ENCODE assay signal across 8 cellular contexts in the genomic region with DNA sequence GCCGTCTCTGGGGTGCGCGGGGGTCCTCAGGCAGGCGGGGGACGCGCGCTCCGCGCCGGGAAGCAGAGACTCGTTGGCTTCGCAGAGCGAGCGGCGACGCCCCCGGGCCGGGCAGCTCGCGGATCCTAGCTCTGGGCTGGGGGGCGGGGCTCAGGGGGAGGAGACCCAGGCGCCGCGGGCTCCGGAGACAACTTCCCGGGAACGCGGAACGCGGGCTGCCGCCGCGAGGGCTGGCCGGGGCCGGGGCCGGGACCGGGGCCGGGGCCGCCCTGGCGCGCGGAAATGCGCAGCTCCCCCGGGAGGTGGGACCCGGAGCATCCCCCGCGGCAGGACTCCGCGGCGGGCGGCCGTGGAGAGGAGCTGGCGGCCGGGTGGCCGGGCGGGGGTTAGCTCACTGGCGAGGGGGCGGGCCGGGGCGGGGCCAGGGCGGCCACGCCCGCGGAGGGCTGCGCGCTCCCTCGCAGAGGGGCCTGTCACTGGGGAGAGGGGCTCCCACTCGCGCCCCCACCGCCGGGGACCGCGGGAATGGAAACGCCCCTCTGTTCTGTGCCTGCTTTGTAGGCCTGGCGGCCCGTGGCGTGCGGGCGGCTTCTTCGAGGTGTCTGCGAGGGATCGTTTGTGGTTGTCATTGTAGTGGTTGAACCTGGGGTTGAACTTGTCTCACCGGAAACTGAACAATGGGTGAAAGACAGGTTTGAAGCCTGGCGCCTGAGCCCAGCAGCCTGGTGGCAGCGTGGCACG. TPM values are rescaled to one million over a fixed set of nuclear protein-coding genes. Genes with fewer than 3 reads are reported as not detected.
DNase-seq lines count a peak whose midpoint lies in the region; ATAC-seq, FAIRE-seq and TF ChIP-seq lines count a peak whose summit lies in the region.

A gene (minus strand): TSS at position 98 of the 741 bp plus-strand sequence.

- H3K4me3 ChIP-seq in astrocyte (ENCODE audit: insufficient read depth, low read depth, low read length) (peak within 1 kb of the TSS; percentile 55), iPS-18c (ENCODE audit: insufficient read depth, low read depth, low read length) (peak within 1 kb of the TSS; percentile 77), skin epidermis (peak within 1 kb of the TSS; percentile 43 to 79 (median 68)), PC-3 (ENCODE audit: low read length) (no peak within 1 kb of the TSS)

- no peaks in the 10 kb centered on the region for H3K36me3 ChIP-seq in astrocyte (ENCODE audit: insufficient read depth, low read length)
- H3K36me3 ChIP-seq in PC-3 (ENCODE audit: low read depth, low read length), result no peaks in the 10 kb centered on the region

- no TSS peak for BruUV-seq in PC-3 (replicated peaks; lab: Mats Ljungman, UMichigan)

- H4K20me1 ChIP-seq in astrocyte (ENCODE audit: insufficient read depth, low read length) (no peaks in the 10 kb centered on the region), PC-3 (ENCODE audit: low read length) (no peaks in the 10 kb centered on the region)

- H3K4me1 ChIP-seq in astrocyte (ENCODE audit: insufficient read depth, low read length), result no peaks in the 10 kb centered on the region
- no peaks in the 10 kb centered on the region for H3K4me1 ChIP-seq in PC-3 (ENCODE audit: insufficient read depth, low read length)

- TF ChIP-seq CTCF in astrocyte (IDR thresholded peaks at IDR 0.05; ENCODE audit: insufficient read depth, low read depth, low read length), result no peak
- TF ChIP-seq CTCF in PC-3 (conservative IDR thresholded peaks at IDR 0.05; ENCODE audit: low read depth, low read length), result no peak

- peaks cover 42% of the 10 kb centered on the region for H3K27me3 Mint-ChIP-seq in astrocyte (ENCODE audit: low read depth, unreplicated experiment)

- H3K9me2 ChIP-seq in PC-3 (replicated peaks; ENCODE audit: low read length), result no peaks in the 10 kb centered on the region

- intact Hi-C loops in PC-3 (cut with micrococcal nuclease), result no loop called here

- H3K79me2 ChIP-seq in astrocyte (ENCODE audit: insufficient read depth, low read length), result no peaks in the 10 kb centered on the region
- no peaks in the 10 kb centered on the region for H3K79me2 ChIP-seq in PC-3 (ENCODE audit: low read length)

- POLR2A ChIA-PET in PC-3 (lab: Charles Lee; ENCODE audit: unreplicated experiment), result no interaction called here

- no peak for ATAC-seq in PC-3

- peak within 1 kb of the TSS; percentile 80 for H2AFZ ChIP-seq in astrocyte (ENCODE audit: low read depth, low read length)
- H2AFZ ChIP-seq in PC-3 (ENCODE audit: low read length), result no peak within 1 kb of the TSS

- CTCF ChIA-PET in PC-3 (lab: Charles Lee), result no interaction called here

- H3K27ac ChIP-seq in astrocyte (ENCODE audit: low read depth, low read length) (no peak within 1 kb of the TSS), skin epidermis (peak within 1 kb of the TSS; percentile 39 to 89 (median 83)), PC-3 (ENCODE audit: low read length) (no peak within 1 kb of the TSS)

- H3K9ac ChIP-seq in astrocyte (ENCODE audit: low read length) (no peak within 1 kb of the TSS), PC-3 (ENCODE audit: low read length) (no peak within 1 kb of the TSS)

- no peak within 1 kb of the TSS for H3K27ac Mint-ChIP-seq in astrocyte (ENCODE audit: unreplicated experiment)

- peak within 1 kb of the TSS; percentile 82 for H3K4me3 Mint-ChIP-seq in astrocyte (ENCODE audit: unreplicated experiment)

- H3K4me2 ChIP-seq in astrocyte (ENCODE audit: low read length) (peak within 1 kb of the TSS; percentile 83), PC-3 (ENCODE audit: low read length) (no peak within 1 kb of the TSS)

- H3K27me3 ChIP-seq in astrocyte (ENCODE audit: insufficient read depth, low read length) (peaks cover 28% of the 10 kb centered on the region), PC-3 (ENCODE audit: low read length) (no peaks in the 10 kb centered on the region; the same call in 1 of the 2 replicates)

- H3K9me3 ChIP-seq in astrocyte (ENCODE audit: insufficient read depth, low read depth, low read length) (no peaks in the 10 kb centered on the region), iPS-18c (ENCODE audit: control insufficient read depth, insufficient read depth, low read length) (peaks cover 5% of the 10 kb centered on the region), PC-3 (ENCODE audit: low read length) (no peaks in the 10 kb centered on the region)

- H3K9me3 Mint-ChIP-seq in astrocyte (ENCODE audit: unreplicated experiment), result peaks cover 10% of the 10 kb centered on the region

- peak; percentile 17 for DNase-seq in stimulated activated CD4-positive, alpha-beta T cell treated with anti-CD3 and anti-CD28 coated beads, Interleukin-12 subunit alpha, Interleukin-12 subunit beta, amount 100 ng/mL, for 4 hours
- no peak for DNase-seq in stimulated activated CD4-positive, alpha-beta T cell treated with anti-CD3 and anti-CD28 coated beads, Interleukin-4, amount 100 ng/mL, for 24 hours
- DNase-seq in NCI-H69 (lab: John Stamatoyannopoulos, UW), result peak; percentile 0
- no peak for DNase-seq in astrocyte (ENCODE audit: low read depth)
- no peak for DNase-seq in PC-3
- DNase-seq in NCI-H1048 (lab: John Stamatoyannopoulos, UW), result no peak

- FAIRE-seq in astrocyte (lab: Jason Lieb, UNC), result no peak

- H3K4me1 Mint-ChIP-seq in astrocyte (ENCODE audit: low read depth, unreplicated experiment), result no peaks in the 10 kb centered on the region

- peaks cover 10% of the 10 kb centered on the region for H3K36me3 Mint-ChIP-seq in astrocyte (ENCODE audit: low read depth, unreplicated experiment)

- no peaks in the 10 kb centered on the region for H3F3A ChIP-seq in PC-3 (ENCODE audit: low read length, unreplicated experiment)

RNA-seq across cellular contexts. Expression of the gene that starts here (rescaled TPM):
- 8.5 and 10.2 TPM in 2 replicates for total RNA-seq in astrocyte
- not detected in 2 replicates for total RNA-seq in PC-3 (2014; rRNA removed)

Comparison
In these comparisons a context has a peak if more than half of its experiments do, and no peak if none do; other contexts are left out.
1. DNase-seq: peak in stimulated activated CD4-positive, alpha-beta T cell treated with anti-CD3 and anti-CD28 coated beads, Interleukin-12 subunit alpha, Interleukin-12 subunit beta, amount 100 ng/mL, for 4 hours (single experiment) and NCI-H69 (single experiment); none in stimulated activated CD4-positive, alpha-beta T cell treated with anti-CD3 and anti-CD28 coated beads, Interleukin-4, amount 100 ng/mL, for 24 hours (single experiment), astrocyte (single experiment), PC-3 (single experiment) and NCI-H1048 (single experiment).
2. H3K27ac ChIP-seq: peak in skin epidermis (21 of 21); none in astrocyte (single experiment) and PC-3 (single experiment).